20 cellular contexts compared by ENCODE assay signal in genomic region chr2:196510246-196510645, GRCh38.
"Had no signal": no experiment of that assay in that cellular context is flagged by ENCODE, and none has a peak within 500 bp of the region (broad histone marks: within the 10 kb centered on the region; RNA-seq: fewer than 3 reads in every experiment).

No MANE protein-coding gene starts in this region.

- H3K27ac Mint-ChIP-seq: immature natural killer cell; memory B cell; nephron; stimulated activated naive B cell treated with anti-CD40 and anti-IgM and Interleukin-4, amounts not matched to agents 10 μg/mL and 1 μg/mL and 100 μg/mL, for 72 hours; stimulated activated naive CD8-positive, alpha-beta T cell treated with anti-CD3 and anti-CD28 coated beads, Interleukin-15, amount 100 ng/mL, for 72 hours had no signal

- H3K36me3 ChIP-seq: left ventricle myocardium inferior, lower lobe of right lung, right atrium auricular region, sigmoid colon, tibial nerve had no signal

- H3K4me1 Mint-ChIP-seq: immature natural killer cell; memory B cell; stimulated activated naive B cell treated with anti-CD40 and anti-IgM and Interleukin-4, amounts not matched to agents 10 μg/mL and 1 μg/mL and 100 μg/mL, for 72 hours; stimulated activated naive CD8-positive, alpha-beta T cell treated with anti-CD3 and anti-CD28 coated beads, Interleukin-15, amount 100 ng/mL, for 72 hours had no signal

- H3K9me3 Mint-ChIP-seq: immature natural killer cell; memory B cell; nephron; stimulated activated naive B cell treated with anti-CD40 and anti-IgM and Interleukin-4, amounts not matched to agents 10 μg/mL and 1 μg/mL and 100 μg/mL, for 72 hours; stimulated activated naive CD8-positive, alpha-beta T cell treated with anti-CD3 and anti-CD28 coated beads, Interleukin-15, amount 100 ng/mL, for 72 hours had no signal

- DNase-seq: effector memory CD4-positive, alpha-beta T cell; immature natural killer cell; left cardiac atrium; left ventricle myocardium inferior; lower lobe of right lung; midbrain; sigmoid colon; stimulated activated CD4-positive, alpha-beta T cell treated with anti-CD3 and anti-CD28 coated beads, Interleukin-2, amount 100 ng/mL, for 24 hours; stimulated activated CD4-positive, alpha-beta T cell treated with anti-CD3 and anti-CD28 coated beads, Interleukin-4, amount 100 ng/mL, for 4 hours; stimulated activated naive B cell treated with anti-CD40 and anti-IgM and Interleukin-4, amounts not matched to agents 10 μg/mL and 1 μg/mL and 100 μg/mL, for 72 hours; stimulated activated naive CD8-positive, alpha-beta T cell treated with anti-CD3 and anti-CD28 coated beads, Interleukin-15, amount 100 ng/mL, for 72 hours; testis had no signal

- H3K4me3 ChIP-seq: left ventricle myocardium inferior, lower lobe of right lung, right atrium auricular region, sigmoid colon, skin epidermis, testis, tibial nerve had no signal

- H3K27ac ChIP-seq: left ventricle myocardium inferior, lower lobe of right lung, right atrium auricular region, sigmoid colon, testis, tibial nerve had no signal

- ATAC-seq: left cardiac atrium; lower lobe of right lung; stimulated activated naive B cell treated with anti-CD40 and anti-IgM and Interleukin-4, amounts not matched to agents 10 μg/mL and 1 μg/mL and 100 μg/mL, for 72 hours; stimulated activated naive CD8-positive, alpha-beta T cell treated with anti-CD3 and anti-CD28 coated beads, Interleukin-15, amount 100 ng/mL, for 72 hours had no signal

- H3K36me3 Mint-ChIP-seq: immature natural killer cell; memory B cell; stimulated activated naive B cell treated with anti-CD40 and anti-IgM and Interleukin-4, amounts not matched to agents 10 μg/mL and 1 μg/mL and 100 μg/mL, for 72 hours had no signal

- H3K9me3 ChIP-seq: left ventricle myocardium inferior, lower lobe of right lung, right atrium auricular region, sigmoid colon, testis, tibial nerve had no signal

- FAIRE-seq: endometrium, frontal cortex, keratinocyte had no signal

- H3K4me3 Mint-ChIP-seq: immature natural killer cell; memory B cell; nephron; stimulated activated naive B cell treated with anti-CD40 and anti-IgM and Interleukin-4, amounts not matched to agents 10 μg/mL and 1 μg/mL and 100 μg/mL, for 72 hours; stimulated activated naive CD8-positive, alpha-beta T cell treated with anti-CD3 and anti-CD28 coated beads, Interleukin-15, amount 100 ng/mL, for 72 hours had no signal

- H3K4me1 ChIP-seq: lower lobe of right lung, sigmoid colon, testis had no signal

- H3K27me3 ChIP-seq: right atrium auricular region, sigmoid colon, testis, tibial nerve had no signal
